Comparison of ENCODE assay signal across 25 cellular contexts in the genomic region with DNA sequence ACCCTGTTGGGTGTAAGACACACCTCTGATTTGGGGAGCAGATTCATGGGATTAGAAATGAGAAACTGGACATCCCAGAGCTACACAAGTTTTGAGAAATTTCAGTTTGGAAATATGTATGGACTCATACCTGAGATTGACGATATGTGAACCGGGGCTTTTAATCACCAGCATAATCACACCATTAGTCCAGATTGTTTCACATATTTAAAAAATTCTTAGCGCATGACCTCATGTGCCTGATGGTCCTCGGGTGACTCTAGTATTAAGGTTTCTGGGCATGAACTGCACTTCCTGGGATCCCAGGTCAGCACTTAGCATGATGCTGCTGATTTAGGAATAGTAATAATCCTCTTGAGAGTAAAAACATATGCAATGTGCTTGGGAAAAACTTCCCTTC.
"Had no signal": no experiment of that assay in that cellular context is flagged by ENCODE, and none has a peak within 500 bp of the region (broad histone marks: within the 10 kb centered on the region; RNA-seq: fewer than 3 reads in every experiment).

No MANE protein-coding gene starts in this region.

- H3K4me1 ChIP-seq: left lung, parathyroid adenoma, right lobe of liver, testis, upper lobe of left lung had no signal

- ATAC-seq: activated T-cell treated with anti-CD3 and anti-CD28 coated beads, Interleukin-2, amount 50 U/mL, for 72 hours; left lung; right lobe of liver; stimulated activated memory B cell treated with anti-CD40 and anti-IgM and Interleukin-4, amounts not matched to agents 10 μg/mL and 1 μg/mL and 100 μg/mL, for 72 hours; T-cell had no signal

- H3K36me3 Mint-ChIP-seq: activated naive CD8-positive, alpha-beta T cell had no signal

- H3K27ac ChIP-seq: cardiac muscle cell, esophagus squamous epithelium, left lung, parathyroid adenoma, right lobe of liver, testis, upper lobe of left lung had no signal

- H3K27me3 ChIP-seq: cardiac muscle cell, esophagus squamous epithelium, left lung, right lobe of liver, testis, upper lobe of left lung had no signal

- DNase-seq: activated B cell treated with CpG ODN at 0.5 μM for 24 hours; activated CD4-positive, alpha-beta T cell treated with anti-CD3 and anti-CD28 coated beads, Interleukin-2, amount 10 ng/mL, durations not matched to agents 24 days and 14 days; activated CD8-positive, alpha-beta memory T cell treated with anti-CD3 and anti-CD28 coated beads for 24 hours; activated CD8-positive, alpha-beta memory T cell treated with anti-CD3 and anti-CD28 coated beads, Interleukin-2, amount 50 U/mL, for 48 hours; activated gamma-delta T cell; activated T-cell treated with anti-CD3 and anti-CD28 coated beads, Interleukin-2, amount 50 U/mL, for 72 hours; amygdala; effector CD8-positive, alpha-beta T cell; esophagus squamous epithelium; hippocampal formation; left lung; midbrain; right lobe of liver; small intestine; stimulated activated CD4-positive, alpha-beta T cell treated with anti-CD3 and anti-CD28 coated beads, Interleukin-4, amount 100 ng/mL, for 4 hours; T-cell; testis; upper lobe of left lung had no signal

- H3K36me3 ChIP-seq: cardiac muscle cell, esophagus squamous epithelium, left lung, right lobe of liver, upper lobe of left lung had no signal

- H3K4me3 Mint-ChIP-seq: activated B cell treated with CpG ODN at 0.5 μM for 24 hours; activated CD4-positive, alpha-beta T cell treated with anti-CD3 and anti-CD28 coated beads, Interleukin-2, amount 10 ng/mL, durations not matched to agents 24 days and 14 days; activated naive CD8-positive, alpha-beta T cell; dendritic cell treated with granulocyte-macrophage colony-stimulating factor and Interleukin-4, amounts not matched to agents 40 ng/mL and 50 ng/mL, for 4 days; nephron; stimulated activated memory B cell treated with anti-CD40 and anti-IgM and Interleukin-4, amounts not matched to agents 10 μg/mL and 1 μg/mL and 100 μg/mL, for 72 hours; T-cell had no signal

- H3K4me3 ChIP-seq: cardiac muscle cell, esophagus squamous epithelium, left lung, right lobe of liver, testis, upper lobe of left lung had no signal

- H3K27me3 Mint-ChIP-seq: activated B cell treated with CpG ODN at 0.5 μM for 24 hours; activated naive CD8-positive, alpha-beta T cell; stimulated activated memory B cell treated with anti-CD40 and anti-IgM and Interleukin-4, amounts not matched to agents 10 μg/mL and 1 μg/mL and 100 μg/mL, for 72 hours had no signal

- H3K9ac ChIP-seq: parathyroid adenoma had no signal

- H3K9me3 ChIP-seq: testis had no signal

- FAIRE-seq: keratinocyte, small intestine had no signal

- H3K79me2 ChIP-seq: parathyroid adenoma had no signal

- H2AFZ ChIP-seq: parathyroid adenoma had no signal

- H3K27ac Mint-ChIP-seq: activated B cell treated with CpG ODN at 0.5 μM for 24 hours; activated CD4-positive, alpha-beta T cell treated with anti-CD3 and anti-CD28 coated beads, Interleukin-2, amount 10 ng/mL, durations not matched to agents 24 days and 14 days; dendritic cell treated with granulocyte-macrophage colony-stimulating factor and Interleukin-4, amounts not matched to agents 40 ng/mL and 50 ng/mL, for 4 days; nephron; stimulated activated memory B cell treated with anti-CD40 and anti-IgM and Interleukin-4, amounts not matched to agents 10 μg/mL and 1 μg/mL and 100 μg/mL, for 72 hours; T-cell had no signal
